9 cellular contexts compared by ENCODE assay signal in the genomic region with DNA sequence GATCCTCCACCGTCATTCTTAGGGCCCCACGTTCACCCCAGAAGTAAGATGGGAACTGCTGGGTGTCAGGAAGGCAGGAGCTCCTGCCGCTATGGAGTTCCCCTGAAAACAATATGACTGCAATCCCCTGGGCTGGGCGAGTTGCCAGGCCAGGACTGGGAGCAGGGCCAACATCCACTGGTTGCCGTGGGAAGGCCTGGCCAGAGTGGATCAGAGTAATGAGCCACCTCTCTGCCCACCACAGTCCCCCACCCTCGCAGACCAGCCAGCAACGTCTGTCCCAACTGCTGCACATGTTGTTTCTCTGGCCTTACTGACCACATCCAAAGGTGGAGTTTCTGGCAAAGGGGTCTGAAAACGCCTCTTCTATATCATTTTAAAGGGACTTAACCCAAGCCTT.
DNase-seq lines count a peak whose midpoint lies in the region; ATAC-seq and TF ChIP-seq lines count a peak whose summit lies in the region.
"Had no signal": no experiment of that assay in that cellular context is flagged by ENCODE, and none has a peak within 500 bp of the region (broad histone marks: within the 10 kb centered on the region; RNA-seq: fewer than 3 reads in every experiment).

No MANE protein-coding gene starts in this region.

- POLR2A ChIA-PET in Panc1 (lab: Charles Lee), result no interaction called here

- TF ChIP-seq CTCF in Panc1 (IDR thresholded peaks at IDR 0.05) (no peak), fibroblast of villous mesenchyme (IDR thresholded peaks at IDR 0.05; ENCODE audit: insufficient read depth, low read depth, low read length) (no peak)

- peak; percentile 63 for ATAC-seq in Panc1

- no peaks in the 10 kb centered on the region for H3K9me3 ChIP-seq in Panc1 (ENCODE audit: control insufficient read depth, insufficient read depth, low read depth, low read length)

- no peak overlapping the region for H3K27ac ChIP-seq in Panc1 (ENCODE audit: low read length)

- no peaks in the 10 kb centered on the region for H3K4me1 ChIP-seq in Panc1 (ENCODE audit: control insufficient read depth, insufficient read depth, low read length)

- H3K27me3 Mint-ChIP-seq in activated naive CD8-positive, alpha-beta T cell treated with anti-CD3 and anti-CD28 coated beads for 36 hours, result no peaks in the 10 kb centered on the region
- no peaks in the 10 kb centered on the region for H3K27me3 Mint-ChIP-seq in T-helper 2 cell treated with Interferon-gamma antibody and Interleukin-4, amounts not matched to agents 5 μg/mL and 100 μg/mL, for 36 hours (ENCODE audit: low read depth)

- no peaks in the 10 kb centered on the region for H3K36me3 ChIP-seq in Panc1 (ENCODE audit: control insufficient read depth, insufficient read depth, low read length)

- H3K4me1 Mint-ChIP-seq in activated naive CD8-positive, alpha-beta T cell treated with anti-CD3 and anti-CD28 coated beads for 36 hours, result no peaks in the 10 kb centered on the region
- H3K4me1 Mint-ChIP-seq in T-helper 2 cell treated with Interferon-gamma antibody and Interleukin-4, amounts not matched to agents 5 μg/mL and 100 μg/mL, for 36 hours (ENCODE audit: low read depth), result no peaks in the 10 kb centered on the region

- in situ Hi-C loops in Panc1 (cut with HindIII; ENCODE audit: low pct_unique_long_range_greater_than_20kb, low sequenced_read_pairs), result no loop called here

- no peak overlapping the region for H3K27ac Mint-ChIP-seq in activated naive CD8-positive, alpha-beta T cell treated with anti-CD3 and anti-CD28 coated beads for 36 hours
- H3K27ac Mint-ChIP-seq in T-helper 2 cell treated with Interferon-gamma antibody and Interleukin-4, amounts not matched to agents 5 μg/mL and 100 μg/mL, for 36 hours, result no peak overlapping the region
- H3K27ac Mint-ChIP-seq: stimulated activated naive CD8-positive, alpha-beta T cell treated with anti-CD3 and anti-CD28 coated beads, Interleukin-15, Interleukin-2, amounts not matched to agents 100 ng/mL and 50 ng/mL, for 24 hours had no signal

- no peaks in the 10 kb centered on the region for H3K36me3 Mint-ChIP-seq in activated naive CD8-positive, alpha-beta T cell treated with anti-CD3 and anti-CD28 coated beads for 36 hours
- H3K36me3 Mint-ChIP-seq in T-helper 2 cell treated with Interferon-gamma antibody and Interleukin-4, amounts not matched to agents 5 μg/mL and 100 μg/mL, for 36 hours (ENCODE audit: low read depth), result no peaks in the 10 kb centered on the region

- intact Hi-C loops in Panc1 (cut with micrococcal nuclease; ENCODE audit: unreplicated experiment), result loop anchor here (5.0 kb wide), 1 partner anchor 33 kb away; no protein-coding TSS in a partner anchor

- DNase-seq in ELR (ENCODE audit: low read depth) (peak; percentile 62), Panc1 (ENCODE audit: low read depth, low spot score) (no peak), fibroblast of villous mesenchyme (ENCODE audit: low read depth) (peak; percentile 73), pulmonary artery endothelial cell (ENCODE audit: low read depth, low spot score) (peak; percentile 70), NOMO-1 treated with DMSO at 0.1 percent for 48 hours (lab: John Stamatoyannopoulos, UW; ENCODE audit: unreplicated experiment) (no peak)
- no peak for DNase-seq in activated naive CD8-positive, alpha-beta T cell treated with anti-CD3 and anti-CD28 coated beads for 36 hours
- DNase-seq in T-helper 2 cell treated with Interferon-gamma antibody and Interleukin-4, amounts not matched to agents 5 μg/mL and 100 μg/mL, for 36 hours (ENCODE audit: low spot score), result no peak
- DNase-seq in stimulated activated CD4-positive, alpha-beta T cell treated with anti-CD3 and anti-CD28 coated beads, Interleukin-15, amount 100 ng/mL, for 24 hours, result no peak

- no peaks in the 10 kb centered on the region for H3K27me3 ChIP-seq in Panc1 (ENCODE audit: control insufficient read depth, insufficient read depth, low read length)

- H3K4me3 Mint-ChIP-seq in activated naive CD8-positive, alpha-beta T cell treated with anti-CD3 and anti-CD28 coated beads for 36 hours, result no peak overlapping the region
- H3K4me3 Mint-ChIP-seq in T-helper 2 cell treated with Interferon-gamma antibody and Interleukin-4, amounts not matched to agents 5 μg/mL and 100 μg/mL, for 36 hours, result no peak overlapping the region
- H3K4me3 Mint-ChIP-seq: stimulated activated naive CD8-positive, alpha-beta T cell treated with anti-CD3 and anti-CD28 coated beads, Interleukin-15, Interleukin-2, amounts not matched to agents 100 ng/mL and 50 ng/mL, for 24 hours had no signal

- H3K4me3 ChIP-seq in Panc1 (ENCODE audit: low read depth in 2 of 2, low read length in 2 of 2) (no peak overlapping the region), fibroblast of villous mesenchyme (ENCODE audit: low read depth, low read length) (no peak overlapping the region)

- CTCF ChIA-PET in Panc1 (lab: Charles Lee), result no interaction called here

- H3K9me3 Mint-ChIP-seq in activated naive CD8-positive, alpha-beta T cell treated with anti-CD3 and anti-CD28 coated beads for 36 hours, result peaks cover 10% of the 10 kb centered on the region
- peaks cover 14% of the 10 kb centered on the region for H3K9me3 Mint-ChIP-seq in T-helper 2 cell treated with Interferon-gamma antibody and Interleukin-4, amounts not matched to agents 5 μg/mL and 100 μg/mL, for 36 hours

- no TSS peak for BruUV-seq in Panc1 (replicated peaks; lab: Mats Ljungman, UMichigan)

Comparison
In these comparisons a context has a peak if more than half of its experiments do, and no peak if none do; other contexts are left out.
1. DNase-seq: peak in ELR (single experiment), fibroblast of villous mesenchyme (single experiment) and pulmonary artery endothelial cell (single experiment); none in Panc1 (single experiment), activated naive CD8-positive, alpha-beta T cell treated with anti-CD3 and anti-CD28 coated beads for 36 hours (single experiment), T-helper 2 cell treated with Interferon-gamma antibody and Interleukin-4, amounts not matched to agents 5 μg/mL and 100 μg/mL, for 36 hours (single experiment), NOMO-1 treated with DMSO at 0.1 percent for 48 hours (single experiment) and stimulated activated CD4-positive, alpha-beta T cell treated with anti-CD3 and anti-CD28 coated beads, Interleukin-15, amount 100 ng/mL, for 24 hours (single experiment).